Comparison of ENCODE assay signal across 9 cellular contexts in the genomic region with DNA sequence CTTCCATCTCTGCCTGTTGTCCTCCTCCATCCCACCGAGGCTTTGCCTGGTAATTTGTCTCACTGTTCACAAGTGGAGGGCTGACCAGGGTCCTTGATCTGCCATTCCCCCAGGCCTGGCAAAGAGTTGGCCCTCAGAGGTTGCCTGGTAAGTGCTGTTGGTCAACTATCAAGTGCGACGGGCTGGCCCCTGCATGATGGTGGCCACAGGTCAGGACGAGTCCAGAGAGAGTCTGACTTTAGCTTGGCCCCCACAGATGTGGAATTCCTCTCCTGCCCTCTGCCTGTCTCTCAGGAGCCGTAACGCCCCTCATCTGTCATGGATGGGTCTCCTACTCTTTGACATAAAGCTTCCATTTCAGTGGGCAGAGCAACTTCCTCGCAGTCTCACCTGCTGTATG.
"Had no signal": no experiment of that assay in that cellular context is flagged by ENCODE, and none has a peak within 500 bp of the region (broad histone marks: within the 10 kb centered on the region; RNA-seq: fewer than 3 reads in every experiment).

No MANE protein-coding gene starts in this region.

- H3K36me3 ChIP-seq: HAP-1 had no signal

- H3K27ac ChIP-seq: GM23248 had no signal

- H3K9ac ChIP-seq: GM23248 had no signal

- DNase-seq: GM23248, GOT3, H7, HFFc6, IMR-90, KG1 had no signal

- H3K4me1 ChIP-seq: HAP-1 had no signal

- ATAC-seq: HCT116, K562 had no signal

- H2AFZ ChIP-seq: GM23248 had no signal

- H3K9me3 ChIP-seq: HAP-1 had no signal

- H3K4me3 ChIP-seq: GM23248, HAP-1, K562 had no signal
